ENCODE assay signal across 8 cellular contexts in the genomic region with DNA sequence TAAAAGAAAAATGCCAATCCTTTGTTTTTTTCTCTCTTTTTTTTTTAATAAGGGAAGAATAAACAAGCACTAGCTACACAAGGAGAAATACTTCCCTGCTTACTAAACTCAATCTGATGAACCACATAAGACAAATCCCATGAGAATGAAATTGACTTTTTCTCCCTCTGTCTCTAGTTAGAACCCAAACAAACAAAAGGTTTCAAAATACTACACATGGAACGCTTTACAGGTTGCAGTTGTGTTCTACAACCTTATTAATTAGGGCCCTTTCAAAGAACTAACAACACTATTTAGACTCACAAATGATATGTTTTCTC.
A peak's percentile ranks its signal among the peaks of the same experiment; 100 is the strongest.
DNase-seq lines count a peak whose midpoint lies in the region; ATAC-seq and TF ChIP-seq lines count a peak whose summit lies in the region.

No MANE protein-coding gene starts in this region.

- dilution Hi-C loops in IMR-90 (cut with HindIII; ENCODE audit: low sequenced_read_pairs, unreplicated experiment): no loop called here

- H3K27me3 Mint-ChIP-seq in endothelial cell (ENCODE audit: unreplicated experiment) (peaks cover 2% of the 10 kb centered on the region), neural crest cell (ENCODE audit: low read depth) (peaks cover 19% of the 10 kb centered on the region)
- peaks cover 32% of the 10 kb centered on the region for H3K27me3 Mint-ChIP-seq in activated CD4-positive, alpha-beta memory T cell treated with anti-CD3 and anti-CD28 coated beads, Interleukin-2, amount 10 ng/mL, durations not matched to agents 7 days and 5 days

- H3K9me3 Mint-ChIP-seq in endothelial cell (ENCODE audit: unreplicated experiment): no peaks in the 10 kb centered on the region
- H3K9me3 Mint-ChIP-seq in neural crest cell: no peaks in the 10 kb centered on the region
- H3K9me3 Mint-ChIP-seq in activated CD4-positive, alpha-beta memory T cell treated with anti-CD3 and anti-CD28 coated beads, Interleukin-2, amount 10 ng/mL, durations not matched to agents 7 days and 5 days: no peaks in the 10 kb centered on the region

- no peaks in the 10 kb centered on the region for H3K9me3 ChIP-seq in IMR-90 (ENCODE audit: control insufficient read depth, insufficient read depth, low read length)

- H2BK120ac ChIP-seq in IMR-90 (ENCODE audit: low read depth, low read length): no peak overlapping the region

- in situ Hi-C loops in IMR-90 (cut with MboI; ENCODE audit: low sequenced_read_pairs): no loop called here

- no peak overlapping the region for H2AK5ac ChIP-seq in IMR-90 (ENCODE audit: low read depth, low read length)

- WGBS in IMR-90 (ENCODE audit: extremely low coverage in 2 of 2, insufficient read length in 1 of 2), 2 experiments: no CpG with 5 or more reads among the region's 1 CpG

- H3K4me3 Mint-ChIP-seq in endothelial cell (ENCODE audit: unreplicated experiment) (peak overlapping the region; percentile 66), neural crest cell (peak overlapping the region; percentile 88)
- H3K4me3 Mint-ChIP-seq in activated CD4-positive, alpha-beta memory T cell treated with anti-CD3 and anti-CD28 coated beads, Interleukin-2, amount 10 ng/mL, durations not matched to agents 7 days and 5 days: no peak overlapping the region

- no peak overlapping the region for H3K27ac ChIP-seq in IMR-90 (ENCODE audit: insufficient read depth, low read length)

- H3K27me3 ChIP-seq in IMR-90 (ENCODE audit: control insufficient read depth, insufficient read depth, low read length): peaks cover 21% of the 10 kb centered on the region

- H2BK15ac ChIP-seq in IMR-90 (ENCODE audit: low read depth, low read length): no peak overlapping the region

- H3K14ac ChIP-seq in IMR-90 (replicated peaks; ENCODE audit: low read depth, low read length): no peak overlapping the region

- H2BK5ac ChIP-seq in IMR-90 (ENCODE audit: low read depth, low read length, poor library complexity, severe bottlenecking): no peak overlapping the region

- H3K4me1 ChIP-seq in IMR-90 (ENCODE audit: control insufficient read depth, insufficient read depth, low read length): no peaks in the 10 kb centered on the region

- H3K56ac ChIP-seq in IMR-90 (ENCODE audit: extremely low read depth, insufficient read depth, low read length): no peak overlapping the region

- no peak overlapping the region for H4K8ac ChIP-seq in IMR-90 (ENCODE audit: low read depth in 2 of 2, low read length in 2 of 2)

- no peaks in the 10 kb centered on the region for H3K79me1 ChIP-seq in IMR-90 (ENCODE audit: low read depth in 1 of 2, low read length in 2 of 2)

- no peak for DNase-seq in AG09309 (ENCODE audit: low read depth)
- no peak for DNase-seq in IMR-90
- DNase-seq in endothelial cell (ENCODE audit: low spot score): no peak
- no peak for DNase-seq in neural crest cell (ENCODE audit: low read depth, low spot score)
- DNase-seq in activated CD4-positive, alpha-beta memory T cell treated with anti-CD3 and anti-CD28 coated beads, Interleukin-2, amount 10 ng/mL, durations not matched to agents 7 days and 5 days: no peak
- DNase-seq in HT-29 (ENCODE audit: low spot score): no peak

- CTCF ChIA-PET in IMR-90 (lab: Yijun Ruan, JAX): interaction anchor here (0.6 kb wide), 2 partner anchors 40 to 311 kb away, joined by 3 to 4 read pairs; no protein-coding TSS in a partner anchor
- CTCF ChIA-PET in activated CD4-positive, alpha-beta memory T cell treated with anti-CD3 and anti-CD28 coated beads, Interleukin-2, amount 10 ng/mL, durations not matched to agents 7 days and 5 days (lab: Charles Lee): interaction anchor here (1.0 kb wide), 1 partner anchor 20 kb away, joined by 3 read pairs; no protein-coding TSS in a partner anchor

- no peak for TF ChIP-seq RAD21 in IMR-90 (IDR thresholded peaks at IDR 0.05; ENCODE audit: low read length)

- no peak overlapping the region for H3K27ac Mint-ChIP-seq in endothelial cell (ENCODE audit: unreplicated experiment)
- no peak overlapping the region for H3K27ac Mint-ChIP-seq in neural crest cell (ENCODE audit: unreplicated experiment)
- no peak overlapping the region for H3K27ac Mint-ChIP-seq in activated CD4-positive, alpha-beta memory T cell treated with anti-CD3 and anti-CD28 coated beads, Interleukin-2, amount 10 ng/mL, durations not matched to agents 7 days and 5 days

- no peaks in the 10 kb centered on the region for H3K9me1 ChIP-seq in IMR-90 (ENCODE audit: insufficient read depth, low read length)

- H2AK9ac ChIP-seq in IMR-90 (replicated peaks; ENCODE audit: low read depth, low read length, poor library complexity): no peak overlapping the region

- ATAC-seq in IMR-90 (ENCODE audit: low read depth): no peak
- ATAC-seq in GM19463 (IDR thresholded peaks at IDR 0.05; ENCODE audit: unreplicated experiment): no peak
- no peak for ATAC-seq in GM18870 (IDR thresholded peaks at IDR 0.05; ENCODE audit: unreplicated experiment)

- no peak overlapping the region for H3K23ac ChIP-seq in IMR-90 (ENCODE audit: low read depth, low read length)

- H3K4me3 ChIP-seq in AG09309 (ENCODE audit: control insufficient read depth, low read depth, low read length) (peak overlapping the region; percentile 60), IMR-90 (ENCODE audit: insufficient read depth, low read depth, low read length) (no peak overlapping the region)

- H3K4me2 ChIP-seq in IMR-90 (ENCODE audit: low read depth, low read length): peak overlapping the region; percentile 82

- no peak overlapping the region for H2AFZ ChIP-seq in IMR-90 (replicated peaks; ENCODE audit: low read length, poor library complexity)

- no peak for TF ChIP-seq POLR2A in IMR-90 (IDR thresholded peaks at IDR 0.05; ENCODE audit: low read depth, low read length)

- H4K91ac ChIP-seq in IMR-90 (ENCODE audit: insufficient read depth, low read depth, low read length): no peak overlapping the region

- no peak overlapping the region for H3K4ac ChIP-seq in IMR-90 (ENCODE audit: low read depth, low read length)

- POLR2A ChIA-PET in IMR-90 (lab: Charles Lee; ENCODE audit: unreplicated experiment): no interaction called here
- POLR2A ChIA-PET in activated CD4-positive, alpha-beta memory T cell treated with anti-CD3 and anti-CD28 coated beads, Interleukin-2, amount 10 ng/mL, durations not matched to agents 7 days and 5 days (lab: Charles Lee): no interaction called here

- H3K4me1 Mint-ChIP-seq in endothelial cell (ENCODE audit: unreplicated experiment) (peaks cover 33% of the 10 kb centered on the region), neural crest cell (peaks cover 32% of the 10 kb centered on the region)
- peaks cover 8% of the 10 kb centered on the region for H3K4me1 Mint-ChIP-seq in activated CD4-positive, alpha-beta memory T cell treated with anti-CD3 and anti-CD28 coated beads, Interleukin-2, amount 10 ng/mL, durations not matched to agents 7 days and 5 days

- TF ChIP-seq CTCF in AG09309 (IDR thresholded peaks at IDR 0.05; ENCODE audit: control insufficient read depth, insufficient read depth, low read depth, low read length, missing control alignments) (no peak), IMR-90 (conservative IDR thresholded peaks at IDR 0.05; ENCODE audit: low read depth, low read length) (no peak), endothelial cell (IDR thresholded peaks at IDR 0.05; ENCODE audit: unreplicated experiment) (no peak), neural crest cell (conservative IDR thresholded peaks at IDR 0.05) (no peak)

- no peaks in the 10 kb centered on the region for H3K36me3 ChIP-seq in IMR-90 (ENCODE audit: control insufficient read depth, insufficient read depth, low read length)

- H3K36me3 Mint-ChIP-seq in endothelial cell (ENCODE audit: low read depth, unreplicated experiment): no peaks in the 10 kb centered on the region
- H3K36me3 Mint-ChIP-seq in neural crest cell (ENCODE audit: low read depth): no peaks in the 10 kb centered on the region
- H3K36me3 Mint-ChIP-seq in activated CD4-positive, alpha-beta memory T cell treated with anti-CD3 and anti-CD28 coated beads, Interleukin-2, amount 10 ng/mL, durations not matched to agents 7 days and 5 days (ENCODE audit: low read depth): no peaks in the 10 kb centered on the region

- H2BK20ac ChIP-seq in IMR-90 (ENCODE audit: low read depth, low read length): no peak overlapping the region

- no TSS peak for BruUV-seq in IMR-90 (replicated peaks; lab: Mats Ljungman, UMichigan)

- H3K9ac ChIP-seq in IMR-90 (ENCODE audit: low read depth, low read length): no peak overlapping the region

- H4K20me1 ChIP-seq in IMR-90 (ENCODE audit: insufficient read depth, low read length): no peaks in the 10 kb centered on the region

- H4K5ac ChIP-seq in IMR-90 (ENCODE audit: low read depth, low read length): no peak overlapping the region

- H3K18ac ChIP-seq in IMR-90 (ENCODE audit: low read depth, low read length): no peak overlapping the region

- intact Hi-C loops in IMR-90 (cut with micrococcal nuclease): no loop called here

TF ChIP-seq in IMR-90, 13 proteins besides CTCF, POLR2A, EP300 and RAD21 (continues in another document):
- TF ChIP-seq, protein P1, sequence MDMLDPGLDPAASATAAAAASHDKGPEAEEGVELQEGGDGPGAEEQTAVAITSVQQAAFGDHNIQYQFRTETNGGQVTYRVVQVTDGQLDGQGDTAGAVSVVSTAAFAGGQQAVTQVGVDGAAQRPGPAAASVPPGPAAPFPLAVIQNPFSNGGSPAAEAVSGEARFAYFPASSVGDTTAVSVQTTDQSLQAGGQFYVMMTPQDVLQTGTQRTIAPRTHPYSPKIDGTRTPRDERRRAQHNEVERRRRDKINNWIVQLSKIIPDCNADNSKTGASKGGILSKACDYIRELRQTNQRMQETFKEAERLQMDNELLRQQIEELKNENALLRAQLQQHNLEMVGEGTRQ (IDR thresholded peaks at IDR 0.05; ENCODE audit: low read depth, low read length): no peak
- no peak for TF ChIP-seq RFX5 (IDR thresholded peaks at IDR 0.05; ENCODE audit: low read depth, low read length)
- no peak for TF ChIP-seq MXI1 (IDR thresholded peaks at IDR 0.05; ENCODE audit: borderline replicate concordance, low read depth, low read length)
- no peak for TF ChIP-seq CHD1 (IDR thresholded peaks at IDR 0.05; ENCODE audit: low read depth, low read length)
- TF ChIP-seq FOS (IDR thresholded peaks at IDR 0.05; ENCODE audit: low read depth, low read length): no peak
- no peak for TF ChIP-seq NFE2L2 (IDR thresholded peaks at IDR 0.05; ENCODE audit: low read depth, low read length)
- no peak for TF ChIP-seq MAFK (IDR thresholded peaks at IDR 0.05; ENCODE audit: low read depth, low read length)
- no peak for TF ChIP-seq SMC3 (IDR thresholded peaks at IDR 0.05; ENCODE audit: low read depth, low read length)
- no peak for TF ChIP-seq RCOR1 (IDR thresholded peaks at IDR 0.05; ENCODE audit: insufficient replicate concordance, low read length)
- TF ChIP-seq BHLHE40 (IDR thresholded peaks at IDR 0.05; ENCODE audit: low read depth, low read length): no peak
